In genomic region chr6:103675807-103676406, GRCh38 we compare ENCODE assay signal across 13 cellular contexts.
A peak's percentile ranks its signal among the peaks of the same experiment; 100 is the strongest.
DNase-seq lines count a peak whose midpoint lies in the region; ATAC-seq and TF ChIP-seq lines count a peak whose summit lies in the region.
"Had no signal": no experiment of that assay in that cellular context is flagged by ENCODE, and none has a peak within 500 bp of the region (broad histone marks: within the 10 kb centered on the region; RNA-seq: fewer than 3 reads in every experiment).

No MANE protein-coding gene starts in this region.

- CTCF ChIA-PET in PC-9 (lab: Charles Lee), result no interaction called here

- in situ Hi-C loops in G401 (cut with HindIII; ENCODE audit: low sequenced_read_pairs), result no loop called here

- no peak overlapping the region for H3K4me3 Mint-ChIP-seq in T-helper 1 cell treated with Interleukin-12 subunit alpha and Interleukin-12 subunit beta and Interleukin-4 antibody, amounts not matched to agents 30 μg/mL and 1 μg/mL, for 36 hours
- H3K4me3 Mint-ChIP-seq: activated B cell treated with CpG ODN at 0.5 μM for 24 hours; activated T-cell treated with anti-CD3 and anti-CD28 coated beads, Interleukin-2, amount 50 U/mL, for 24 hours had no signal

- no TSS peak for BruUV-seq in PC-9 (replicated peaks; lab: Mats Ljungman, UMichigan)

- peaks cover 7% of the 10 kb centered on the region for H3K4me1 Mint-ChIP-seq in T-helper 1 cell treated with Interleukin-12 subunit alpha and Interleukin-12 subunit beta and Interleukin-4 antibody, amounts not matched to agents 30 μg/mL and 1 μg/mL, for 36 hours (ENCODE audit: low read depth)
- H3K4me1 Mint-ChIP-seq: activated B cell treated with CpG ODN at 0.5 μM for 24 hours had no signal

- intact Hi-C loops in PC-9 (cut with micrococcal nuclease; ENCODE audit: unreplicated experiment), result no loop called here

- no peaks in the 10 kb centered on the region for H3K36me3 Mint-ChIP-seq in T-helper 1 cell treated with Interleukin-12 subunit alpha and Interleukin-12 subunit beta and Interleukin-4 antibody, amounts not matched to agents 30 μg/mL and 1 μg/mL, for 36 hours (ENCODE audit: low read depth)

- H3K4me3 ChIP-seq in PC-9, result peak overlapping the region; percentile 22; the same call in 1 of the 2 replicates
- no peak overlapping the region for H3K4me3 ChIP-seq in fibroblast of mammary gland (ENCODE audit: control insufficient read depth, low read depth, low read length)
- H3K4me3 ChIP-seq: sigmoid colon, thyroid gland had no signal

- POLR2A ChIA-PET in PC-9 (lab: Charles Lee; ENCODE audit: unreplicated experiment), result interaction anchor here (0.6 kb wide), 1 partner anchor 188 kb away, joined by 5 read pairs; no protein-coding TSS in a partner anchor

- no peak for TF ChIP-seq CTCF in PC-9 (conservative IDR thresholded peaks at IDR 0.05)
- TF ChIP-seq CTCF in fibroblast of mammary gland (conservative IDR thresholded peaks at IDR 0.05; ENCODE audit: control insufficient read depth, insufficient read depth, low read depth, low read length), result no peak

- no peaks in the 10 kb centered on the region for H3K27me3 ChIP-seq in PC-9 (ENCODE audit: insufficient read depth, low read depth)
- H3K27me3 ChIP-seq: sigmoid colon, thyroid gland had no signal

- H3K9me3 ChIP-seq in PC-9 (ENCODE audit: insufficient read depth, low read depth), result 0 out of 2 replicates have a peak, but pooled peaks cover 4% of the 10 kb centered on the region
- H3K9me3 ChIP-seq: sigmoid colon, thyroid gland had no signal

- peak overlapping the region; percentile 71 for H2AFZ ChIP-seq in PC-9

- no peaks in the 10 kb centered on the region for H4K20me1 ChIP-seq in PC-9 (ENCODE audit: insufficient read depth)

- H3K27ac ChIP-seq in PC-9, result no peak overlapping the region
- H3K27ac ChIP-seq: sigmoid colon, thyroid gland had no signal

- peak overlapping the region; percentile 57 for H3K4me2 ChIP-seq in PC-9

- peak overlapping the region; percentile 8 for H3K27ac Mint-ChIP-seq in T-helper 1 cell treated with Interleukin-12 subunit alpha and Interleukin-12 subunit beta and Interleukin-4 antibody, amounts not matched to agents 30 μg/mL and 1 μg/mL, for 36 hours
- H3K27ac Mint-ChIP-seq: activated B cell treated with CpG ODN at 0.5 μM for 24 hours; activated T-cell treated with anti-CD3 and anti-CD28 coated beads, Interleukin-2, amount 50 U/mL, for 24 hours had no signal

- no peaks in the 10 kb centered on the region for H3K9me2 ChIP-seq in PC-9 (ENCODE audit: insufficient read depth)

- no peaks in the 10 kb centered on the region for H3K36me3 ChIP-seq in PC-9 (ENCODE audit: low read depth)
- H3K36me3 ChIP-seq: sigmoid colon, thyroid gland had no signal

- ATAC-seq in GM19455 (IDR thresholded peaks at IDR 0.05; ENCODE audit: unreplicated experiment), result no peak

- no peak for DNase-seq in T-helper 1 cell
- no peak for DNase-seq in PC-9
- DNase-seq in fibroblast of mammary gland (ENCODE audit: low read depth), result peak; percentile 2
- peak; percentile 5 for DNase-seq in stromal cell of bone marrow (ENCODE audit: low read depth)
- no peak for DNase-seq in GF-D8 (lab: John Stamatoyannopoulos, UW)
- no peak for DNase-seq in G401 (ENCODE audit: low spot score)
- DNase-seq: activated B cell treated with CpG ODN at 0.5 μM for 24 hours; activated T-cell treated with anti-CD3 and anti-CD28 coated beads, Interleukin-2, amount 50 U/mL, for 24 hours; NCI-H2029 treated with DMSO at 0.1 percent for 48 hours; sigmoid colon had no signal

- no peaks in the 10 kb centered on the region for H3K27me3 Mint-ChIP-seq in T-helper 1 cell treated with Interleukin-12 subunit alpha and Interleukin-12 subunit beta and Interleukin-4 antibody, amounts not matched to agents 30 μg/mL and 1 μg/mL, for 36 hours (ENCODE audit: low read depth)
- H3K27me3 Mint-ChIP-seq: activated B cell treated with CpG ODN at 0.5 μM for 24 hours; activated T-cell treated with anti-CD3 and anti-CD28 coated beads, Interleukin-2, amount 50 U/mL, for 24 hours had no signal

- H3K9me3 Mint-ChIP-seq in T-helper 1 cell treated with Interleukin-12 subunit alpha and Interleukin-12 subunit beta and Interleukin-4 antibody, amounts not matched to agents 30 μg/mL and 1 μg/mL, for 36 hours, result no peaks in the 10 kb centered on the region
- H3K9me3 Mint-ChIP-seq: activated T-cell treated with anti-CD3 and anti-CD28 coated beads, Interleukin-2, amount 50 U/mL, for 24 hours had no signal

- H3K79me2 ChIP-seq in PC-9 (ENCODE audit: low read depth), result no peaks in the 10 kb centered on the region

- no peaks in the 10 kb centered on the region for H3K4me1 ChIP-seq in PC-9 (replicated peaks; ENCODE audit: insufficient read depth)
- H3K4me1 ChIP-seq: sigmoid colon had no signal

- no peaks in the 10 kb centered on the region for H3F3A ChIP-seq in PC-9 (ENCODE audit: insufficient read depth, low read depth)

Comparison
In these comparisons a context has a peak if more than half of its experiments do, and no peak if none do; other contexts are left out.
1. DNase-seq: peak in fibroblast of mammary gland (single experiment) and stromal cell of bone marrow (single experiment); none in T-helper 1 cell (0 of 5), PC-9 (0 of 2), GF-D8 (single experiment) and G401 (single experiment).